ENCODE assay signal across 15 cellular contexts in the genomic region with DNA sequence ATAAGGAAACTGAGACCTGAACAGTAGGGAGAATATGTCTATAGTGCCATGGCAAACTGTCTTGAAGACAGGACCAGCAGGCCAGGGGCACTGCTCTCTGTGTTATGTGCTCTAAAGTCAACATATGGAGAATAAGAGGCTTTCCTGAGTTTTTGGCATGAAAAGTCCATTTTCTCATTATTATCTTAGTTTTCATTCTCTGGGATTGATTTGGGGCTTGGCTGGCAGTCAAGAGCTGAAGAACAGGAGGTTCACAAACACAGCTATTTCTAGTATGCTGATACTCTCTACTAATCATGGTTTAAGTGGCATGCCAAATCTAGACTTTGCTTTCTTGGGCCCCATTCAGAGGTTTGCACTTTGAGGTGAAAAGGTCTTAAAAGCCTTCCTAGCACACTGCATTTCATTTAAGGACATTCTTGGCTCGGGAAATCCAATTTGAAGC.
DNase-seq lines count a peak whose midpoint lies in the region; ATAC-seq and TF ChIP-seq lines count a peak whose summit lies in the region.
"Had no signal": no experiment of that assay in that cellular context is flagged by ENCODE, and none has a peak within 500 bp of the region (broad histone marks: within the 10 kb centered on the region; RNA-seq: fewer than 3 reads in every experiment).

No MANE protein-coding gene starts in this region.

- no peaks in the 10 kb centered on the region for H3K27me3 ChIP-seq in dorsolateral prefrontal cortex
- H3K27me3 ChIP-seq in left lung = no peaks in the 10 kb centered on the region
- no peaks in the 10 kb centered on the region for H3K27me3 ChIP-seq in transverse colon

- H3K4me3 ChIP-seq in dorsolateral prefrontal cortex = peak overlapping the region in 1 of 59 donors; percentile 49
- no peak overlapping the region for H3K4me3 ChIP-seq in left lung
- H3K4me3 ChIP-seq in transverse colon = no peak overlapping the region
- H3K4me3 ChIP-seq: prostate gland had no signal

- no peak for TF ChIP-seq EP300 in transverse colon (IDR thresholded peaks at IDR 0.05; ENCODE audit: low read depth)

- peak; percentile 83 for ATAC-seq in left lung
- ATAC-seq: activated naive CD8-positive, alpha-beta T cell treated with anti-CD3 and anti-CD28 coated beads, Interleukin-2, amount 50 U/mL, for 24 hours; esophagus mucosa; PC-3 had no signal

- H3K4me1 ChIP-seq in left lung (peaks cover 7 to 16% of the 10 kb centered on the region in 2 donors), transverse colon (peaks cover 0 to 15% (median 11%) of the 10 kb centered on the region in 4 donors)
- H3K4me1 ChIP-seq: prostate gland had no signal

- H3K36me3 ChIP-seq in left lung (no peaks in the 10 kb centered on the region), transverse colon (no peaks in the 10 kb centered on the region)
- H3K36me3 ChIP-seq: prostate gland had no signal

- DNase-seq in NCI-H1092 treated with DMSO at 0.1 percent for 48 hours (lab: John Stamatoyannopoulos, UW) = peak; percentile 6
- DNase-seq in NCI-H1092 (lab: John Stamatoyannopoulos, UW) = no peak
- DNase-seq in dorsolateral prefrontal cortex = peak in 1 of 10 donors; percentile 67
- peak in 1 of 2 donors; percentile 39 for DNase-seq in left lung
- no peak for DNase-seq in transverse colon
- DNase-seq in OCI-M1 (lab: John Stamatoyannopoulos, UW) = no peak
- DNase-seq in DMS53 (lab: John Stamatoyannopoulos, UW) = no peak
- DNase-seq in activated CD8-positive, alpha-beta memory T cell treated with anti-CD3 and anti-CD28 coated beads for 24 hours = no peak
- DNase-seq: 8988T; activated naive CD8-positive, alpha-beta T cell treated with anti-CD3 and anti-CD28 coated beads, Interleukin-2, amount 50 U/mL, for 24 hours; NCI-H2029; PC-3; T-helper 9 cell had no signal

- H3K27ac ChIP-seq in dorsolateral prefrontal cortex = peak overlapping the region in 53 of 59 donors; percentile 32 to 94 (median 84)
- H3K27ac ChIP-seq in left lung = peak overlapping the region; percentile 28 to 39
- H3K27ac ChIP-seq in transverse colon = peak overlapping the region in 3 of 4 donors; percentile 15 to 50 (median 42)
- H3K27ac ChIP-seq: prostate gland had no signal

- in situ Hi-C loops in transverse colon (cut with MboI; ENCODE audit: low pct_ligation_motif_present in 1 of 4, low pct_unique_long_range_greater_than_20kb in 1 of 4, low sequenced_read_pairs in 3 of 4) = no loop called here

- intact Hi-C loops in dorsolateral prefrontal cortex (cut with DNase I) = loop anchor here in 1 of 2 donors (10.0 kb wide), 1 partner anchor 107 kb away; no protein-coding TSS in a partner anchor
- intact Hi-C loops in left lung (cut with DNase I) = no loop called here
- intact Hi-C loops in transverse colon (cut with DNase I; ENCODE audit: low total_unique reads) = no loop called here

- TF ChIP-seq CTCF in dorsolateral prefrontal cortex (IDR thresholded peaks at IDR 0.05 in 54 of 56, conservative IDR thresholded peaks at IDR 0.05 in 2 of 56; ENCODE audit: low read depth in 1 of 56, partially characterized antibody in 56 of 56) (no peak), left lung (IDR thresholded peaks at IDR 0.05) (no peak), transverse colon (IDR thresholded peaks at IDR 0.05) (no peak)

- 60 to 61% methylated on average over 1 of the region's 1 CpG for WGBS in transverse colon (ENCODE audit: low coverage in 1 of 2), 2 donors

- H3K9me3 ChIP-seq in left lung = no peaks in the 10 kb centered on the region
- no peaks in the 10 kb centered on the region for H3K9me3 ChIP-seq in transverse colon
- H3K9me3 ChIP-seq: prostate gland had no signal

- no peak for TF ChIP-seq POLR2A in transverse colon (IDR thresholded peaks at IDR 0.05)

Comparison
In these comparisons a context has a peak if more than half of its experiments do, and no peak if none do; other contexts are left out.
1. H3K27ac ChIP-seq: peak in every context shown above with its lines; median percentile 84 in dorsolateral prefrontal cortex; 42 in transverse colon; 34 in left lung.